Comparison of ENCODE assay signal across 1 cellular context in the genomic region with DNA sequence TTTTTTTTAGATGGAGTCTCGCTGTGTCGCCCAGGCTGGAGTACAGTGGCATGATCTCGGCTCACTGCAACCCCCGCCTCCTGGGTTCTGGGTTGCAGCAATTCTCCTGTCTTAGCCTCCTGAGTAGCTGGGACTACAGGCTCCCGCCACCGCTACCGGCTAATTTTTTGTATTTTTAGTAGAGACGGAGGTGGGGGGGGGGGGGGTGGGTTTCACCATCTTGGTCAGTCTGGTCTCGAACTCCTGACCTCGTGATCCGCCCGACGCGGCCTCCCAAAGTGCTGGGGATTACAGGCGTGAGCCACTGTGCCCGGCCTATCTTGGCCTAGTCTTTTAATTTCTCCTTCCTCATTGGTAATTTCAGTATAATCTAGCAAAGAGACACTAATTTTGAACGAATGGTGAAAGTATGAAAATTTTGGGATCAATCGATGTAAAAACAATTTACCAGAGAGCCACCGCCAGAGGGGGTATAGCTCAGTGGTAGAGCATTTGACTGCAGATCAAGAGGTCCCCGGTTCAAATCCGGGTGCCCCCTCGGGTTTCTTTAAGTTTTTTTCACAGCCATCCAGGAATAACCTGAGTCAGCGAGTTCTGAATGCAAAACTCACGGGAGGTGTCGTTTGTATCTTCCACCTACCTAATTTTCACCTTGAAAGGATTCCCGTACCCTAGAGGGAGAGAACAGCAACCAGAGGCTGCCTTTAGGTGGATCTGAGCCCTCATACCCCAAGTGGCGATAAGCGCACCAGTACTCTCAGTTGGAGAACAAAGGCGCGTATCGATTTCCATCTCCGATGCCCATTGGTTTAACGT.
TF ChIP-seq lines count a peak whose summit lies in the region.

No MANE protein-coding gene starts in this region.

TF ChIP-seq in HepG2, 621 proteins besides CTCF, POLR2A, EP300 and RAD21 (continued from another document and continues in another):
- TF ChIP-seq, protein P1, sequence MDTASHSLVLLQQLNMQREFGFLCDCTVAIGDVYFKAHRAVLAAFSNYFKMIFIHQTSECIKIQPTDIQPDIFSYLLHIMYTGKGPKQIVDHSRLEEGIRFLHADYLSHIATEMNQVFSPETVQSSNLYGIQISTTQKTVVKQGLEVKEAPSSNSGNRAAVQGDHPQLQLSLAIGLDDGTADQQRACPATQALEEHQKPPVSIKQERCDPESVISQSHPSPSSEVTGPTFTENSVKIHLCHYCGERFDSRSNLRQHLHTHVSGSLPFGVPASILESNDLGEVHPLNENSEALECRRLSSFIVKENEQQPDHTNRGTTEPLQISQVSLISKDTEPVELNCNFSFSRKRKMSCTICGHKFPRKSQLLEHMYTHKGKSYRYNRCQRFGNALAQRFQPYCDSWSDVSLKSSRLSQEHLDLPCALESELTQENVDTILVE (CRISPR knock-in tag; IDR thresholded peaks at IDR 0.05): no peak; the same call in 1 of the 2 replicates
- TF ChIP-seq SETDB1 (CRISPR knock-in tag; IDR thresholded peaks at IDR 0.05; ENCODE audit: borderline replicate concordance): no peak
- no peak for TF ChIP-seq NFE2 (CRISPR knock-in tag; IDR thresholded peaks at IDR 0.05)
- no peak for TF ChIP-seq ZNF562 (CRISPR knock-in tag; IDR thresholded peaks at IDR 0.05; ENCODE audit: borderline replicate concordance)
- TF ChIP-seq HNRNPH1 (optimal IDR thresholded peaks at IDR 0.05; ENCODE audit: low read depth, low read length): no peak
- no peak; the same call in 1 of the 2 replicates for TF ChIP-seq PPARG (CRISPR knock-in tag; conservative IDR thresholded peaks at IDR 0.05)
- no peak for TF ChIP-seq ZFP41 (CRISPR knock-in tag; IDR thresholded peaks at IDR 0.05; ENCODE audit: borderline replicate concordance)
- TF ChIP-seq, protein P2, sequence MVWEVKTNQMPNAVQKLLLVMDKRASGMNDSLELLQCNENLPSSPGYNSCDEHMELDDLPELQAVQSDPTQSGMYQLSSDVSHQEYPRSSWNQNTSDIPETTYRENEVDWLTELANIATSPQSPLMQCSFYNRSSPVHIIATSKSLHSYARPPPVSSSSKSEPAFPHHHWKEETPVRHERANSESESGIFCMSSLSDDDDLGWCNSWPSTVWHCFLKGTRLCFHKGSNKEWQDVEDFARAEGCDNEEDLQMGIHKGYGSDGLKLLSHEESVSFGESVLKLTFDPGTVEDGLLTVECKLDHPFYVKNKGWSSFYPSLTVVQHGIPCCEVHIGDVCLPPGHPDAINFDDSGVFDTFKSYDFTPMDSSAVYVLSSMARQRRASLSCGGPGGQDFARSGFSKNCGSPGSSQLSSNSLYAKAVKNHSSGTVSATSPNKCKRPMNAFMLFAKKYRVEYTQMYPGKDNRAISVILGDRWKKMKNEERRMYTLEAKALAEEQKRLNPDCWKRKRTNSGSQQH (CRISPR knock-in tag; IDR thresholded peaks at IDR 0.05; ENCODE audit: low read depth): no peak
- peak; percentile 70; the same call in 1 of the 2 replicates for TF ChIP-seq FOXC1 (CRISPR knock-in tag; IDR thresholded peaks at IDR 0.05; ENCODE audit: borderline replicate concordance)
- no peak for TF ChIP-seq MZF1 (CRISPR knock-in tag; IDR thresholded peaks at IDR 0.05; ENCODE audit: borderline replicate concordance)
- 0 out of 2 replicates have a peak, but pooled peaks have one; percentile 6 for TF ChIP-seq CREB1 (IDR thresholded peaks at IDR 0.05)
- peak; percentile 69 for TF ChIP-seq CREB1 (CRISPR knock-in tag; IDR thresholded peaks at IDR 0.05)
- TF ChIP-seq, protein P3, sequence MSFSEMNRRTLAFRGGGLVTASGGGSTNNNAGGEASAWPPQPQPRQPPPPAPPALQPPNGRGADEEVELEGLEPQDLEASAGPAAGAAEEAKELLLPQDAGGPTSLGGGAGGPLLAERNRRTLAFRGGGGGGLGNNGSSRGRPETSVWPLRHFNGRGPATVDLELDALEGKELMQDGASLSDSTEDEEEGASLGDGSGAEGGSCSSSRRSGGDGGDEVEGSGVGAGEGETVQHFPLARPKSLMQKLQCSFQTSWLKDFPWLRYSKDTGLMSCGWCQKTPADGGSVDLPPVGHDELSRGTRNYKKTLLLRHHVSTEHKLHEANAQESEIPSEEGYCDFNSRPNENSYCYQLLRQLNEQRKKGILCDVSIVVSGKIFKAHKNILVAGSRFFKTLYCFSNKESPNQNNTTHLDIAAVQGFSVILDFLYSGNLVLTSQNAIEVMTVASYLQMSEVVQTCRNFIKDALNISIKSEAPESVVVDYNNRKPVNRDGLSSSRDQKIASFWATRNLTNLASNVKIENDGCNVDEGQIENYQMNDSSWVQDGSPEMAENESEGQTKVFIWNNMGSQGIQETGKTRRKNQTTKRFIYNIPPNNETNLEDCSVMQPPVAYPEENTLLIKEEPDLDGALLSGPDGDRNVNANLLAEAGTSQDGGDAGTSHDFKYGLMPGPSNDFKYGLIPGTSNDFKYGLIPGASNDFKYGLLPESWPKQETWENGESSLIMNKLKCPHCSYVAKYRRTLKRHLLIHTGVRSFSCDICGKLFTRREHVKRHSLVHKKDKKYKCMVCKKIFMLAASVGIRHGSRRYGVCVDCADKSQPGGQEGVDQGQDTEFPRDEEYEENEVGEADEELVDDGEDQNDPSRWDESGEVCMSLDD (CRISPR knock-in tag; IDR thresholded peaks at IDR 0.05; ENCODE audit: borderline replicate concordance): peak; percentile 50; the same call in 1 of the 2 replicates
- 0 out of 2 replicates have a peak, but pooled peaks have one; percentile 46 for TF ChIP-seq MTF2 (CRISPR knock-in tag; IDR thresholded peaks at IDR 0.05; ENCODE audit: borderline replicate concordance)
- TF ChIP-seq, protein P4, sequence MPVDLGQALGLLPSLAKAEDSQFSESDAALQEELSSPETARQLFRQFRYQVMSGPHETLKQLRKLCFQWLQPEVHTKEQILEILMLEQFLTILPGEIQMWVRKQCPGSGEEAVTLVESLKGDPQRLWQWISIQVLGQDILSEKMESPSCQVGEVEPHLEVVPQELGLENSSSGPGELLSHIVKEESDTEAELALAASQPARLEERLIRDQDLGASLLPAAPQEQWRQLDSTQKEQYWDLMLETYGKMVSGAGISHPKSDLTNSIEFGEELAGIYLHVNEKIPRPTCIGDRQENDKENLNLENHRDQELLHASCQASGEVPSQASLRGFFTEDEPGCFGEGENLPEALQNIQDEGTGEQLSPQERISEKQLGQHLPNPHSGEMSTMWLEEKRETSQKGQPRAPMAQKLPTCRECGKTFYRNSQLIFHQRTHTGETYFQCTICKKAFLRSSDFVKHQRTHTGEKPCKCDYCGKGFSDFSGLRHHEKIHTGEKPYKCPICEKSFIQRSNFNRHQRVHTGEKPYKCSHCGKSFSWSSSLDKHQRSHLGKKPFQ (CRISPR knock-in tag; IDR thresholded peaks at IDR 0.05; ENCODE audit: insufficient replicate concordance): peak; percentile 74
- TF ChIP-seq RBAK (CRISPR knock-in tag; IDR thresholded peaks at IDR 0.05): no peak
- no peak for TF ChIP-seq GATAD1 (CRISPR knock-in tag; IDR thresholded peaks at IDR 0.05)
- no peak for TF ChIP-seq HOXD1 (CRISPR knock-in tag; IDR thresholded peaks at IDR 0.05)
- TF ChIP-seq CCAR2 (optimal IDR thresholded peaks at IDR 0.05; ENCODE audit: low read depth, low read length): peak; percentile 39
- no peak for TF ChIP-seq ZSCAN9 (CRISPR knock-in tag; IDR thresholded peaks at IDR 0.05; ENCODE audit: borderline replicate concordance)
- TF ChIP-seq, protein P5, sequence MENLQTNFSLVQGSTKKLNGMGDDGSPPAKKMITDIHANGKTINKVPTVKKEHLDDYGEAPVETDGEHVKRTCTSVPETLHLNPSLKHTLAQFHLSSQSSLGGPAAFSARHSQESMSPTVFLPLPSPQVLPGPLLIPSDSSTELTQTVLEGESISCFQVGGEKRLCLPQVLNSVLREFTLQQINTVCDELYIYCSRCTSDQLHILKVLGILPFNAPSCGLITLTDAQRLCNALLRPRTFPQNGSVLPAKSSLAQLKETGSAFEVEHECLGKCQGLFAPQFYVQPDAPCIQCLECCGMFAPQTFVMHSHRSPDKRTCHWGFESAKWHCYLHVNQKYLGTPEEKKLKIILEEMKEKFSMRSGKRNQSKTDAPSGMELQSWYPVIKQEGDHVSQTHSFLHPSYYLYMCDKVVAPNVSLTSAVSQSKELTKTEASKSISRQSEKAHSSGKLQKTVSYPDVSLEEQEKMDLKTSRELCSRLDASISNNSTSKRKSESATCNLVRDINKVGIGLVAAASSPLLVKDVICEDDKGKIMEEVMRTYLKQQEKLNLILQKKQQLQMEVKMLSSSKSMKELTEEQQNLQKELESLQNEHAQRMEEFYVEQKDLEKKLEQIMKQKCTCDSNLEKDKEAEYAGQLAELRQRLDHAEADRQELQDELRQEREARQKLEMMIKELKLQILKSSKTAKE (CRISPR knock-in tag; IDR thresholded peaks at IDR 0.05; ENCODE audit: borderline replicate concordance): no peak
- TF ChIP-seq ZKSCAN1 (IDR thresholded peaks at IDR 0.05; ENCODE audit: low read length): no peak; the same call in 1 of the 2 replicates
- TF ChIP-seq ZNF101 (CRISPR knock-in tag; IDR thresholded peaks at IDR 0.05; ENCODE audit: borderline replicate concordance, low read depth): no peak
- TF ChIP-seq FOXJ3 (CRISPR knock-in tag; IDR thresholded peaks at IDR 0.05; ENCODE audit: borderline replicate concordance): no peak
- TF ChIP-seq GATAD2A (CRISPR knock-in tag; IDR thresholded peaks at IDR 0.05): peak; percentile 50; the same call in 1 of the 2 replicates
- no peak for TF ChIP-seq HNRNPLL (IDR thresholded peaks at IDR 0.05; ENCODE audit: low read depth, low read length, poor library complexity, severe bottlenecking)
- peak; percentile 99 for TF ChIP-seq MAFF (IDR thresholded peaks at IDR 0.05; ENCODE audit: low read depth, low read length)
- TF ChIP-seq ZNF496 (CRISPR knock-in tag; IDR thresholded peaks at IDR 0.05; ENCODE audit: insufficient replicate concordance): no peak
- no peak for TF ChIP-seq AGO1 (IDR thresholded peaks at IDR 0.05; ENCODE audit: low read depth, low read length, poor library complexity, severe bottlenecking)
- TF ChIP-seq ZNF709 (CRISPR knock-in tag; IDR thresholded peaks at IDR 0.05): no peak
- no peak for TF ChIP-seq GPN1 (CRISPR knock-in tag; IDR thresholded peaks at IDR 0.05; ENCODE audit: borderline replicate concordance)
- TF ChIP-seq, protein P6, sequence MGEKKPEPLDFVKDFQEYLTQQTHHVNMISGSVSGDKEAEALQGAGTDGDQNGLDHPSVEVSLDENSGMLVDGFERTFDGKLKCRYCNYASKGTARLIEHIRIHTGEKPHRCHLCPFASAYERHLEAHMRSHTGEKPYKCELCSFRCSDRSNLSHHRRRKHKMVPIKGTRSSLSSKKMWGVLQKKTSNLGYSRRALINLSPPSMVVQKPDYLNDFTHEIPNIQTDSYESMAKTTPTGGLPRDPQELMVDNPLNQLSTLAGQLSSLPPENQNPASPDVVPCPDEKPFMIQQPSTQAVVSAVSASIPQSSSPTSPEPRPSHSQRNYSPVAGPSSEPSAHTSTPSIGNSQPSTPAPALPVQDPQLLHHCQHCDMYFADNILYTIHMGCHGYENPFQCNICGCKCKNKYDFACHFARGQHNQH (CRISPR knock-in tag; IDR thresholded peaks at IDR 0.05): peak; percentile 66
- TF ChIP-seq, protein P7, sequence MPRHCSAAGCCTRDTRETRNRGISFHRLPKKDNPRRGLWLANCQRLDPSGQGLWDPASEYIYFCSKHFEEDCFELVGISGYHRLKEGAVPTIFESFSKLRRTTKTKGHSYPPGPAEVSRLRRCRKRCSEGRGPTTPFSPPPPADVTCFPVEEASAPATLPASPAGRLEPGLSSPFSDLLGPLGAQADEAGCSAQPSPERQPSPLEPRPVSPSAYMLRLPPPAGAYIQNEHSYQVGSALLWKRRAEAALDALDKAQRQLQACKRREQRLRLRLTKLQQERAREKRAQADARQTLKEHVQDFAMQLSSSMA (CRISPR knock-in tag; IDR thresholded peaks at IDR 0.05): no peak
- no peak for TF ChIP-seq MED8 (CRISPR knock-in tag; IDR thresholded peaks at IDR 0.05; ENCODE audit: insufficient replicate concordance)
- TF ChIP-seq ZNF850 (CRISPR knock-in tag; conservative IDR thresholded peaks at IDR 0.05): no peak
- TF ChIP-seq CHCHD3 (CRISPR knock-in tag; IDR thresholded peaks at IDR 0.05): no peak
- TF ChIP-seq SSRP1 (CRISPR knock-in tag; IDR thresholded peaks at IDR 0.05): peak; percentile 97; the same call in 1 of the 2 replicates
- no peak for TF ChIP-seq TSC22D2 (CRISPR knock-in tag; IDR thresholded peaks at IDR 0.05; ENCODE audit: borderline replicate concordance)
- no peak for TF ChIP-seq ZNF724P (CRISPR knock-in tag; IDR thresholded peaks at IDR 0.05; ENCODE audit: borderline replicate concordance)
- no peak for TF ChIP-seq PCBP1 (IDR thresholded peaks at IDR 0.05; ENCODE audit: borderline replicate concordance, low read depth, low read length)
- TF ChIP-seq THAP11 (CRISPR knock-in tag; IDR thresholded peaks at IDR 0.05): peak; percentile 56; the same call in 1 of the 2 replicates
- TF ChIP-seq, protein P8, sequence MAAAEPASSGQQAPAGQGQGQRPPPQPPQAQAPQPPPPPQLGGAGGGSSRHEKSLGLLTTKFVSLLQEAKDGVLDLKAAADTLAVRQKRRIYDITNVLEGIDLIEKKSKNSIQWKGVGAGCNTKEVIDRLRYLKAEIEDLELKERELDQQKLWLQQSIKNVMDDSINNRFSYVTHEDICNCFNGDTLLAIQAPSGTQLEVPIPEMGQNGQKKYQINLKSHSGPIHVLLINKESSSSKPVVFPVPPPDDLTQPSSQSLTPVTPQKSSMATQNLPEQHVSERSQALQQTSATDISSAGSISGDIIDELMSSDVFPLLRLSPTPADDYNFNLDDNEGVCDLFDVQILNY (CRISPR knock-in tag; conservative IDR thresholded peaks at IDR 0.05): no peak
- no peak; the same call in 1 of the 2 replicates for TF ChIP-seq KLF15 (CRISPR knock-in tag; IDR thresholded peaks at IDR 0.05; ENCODE audit: borderline replicate concordance)
- TF ChIP-seq SRF (IDR thresholded peaks at IDR 0.05; ENCODE audit: low read depth, low read length): no peak
- TF ChIP-seq, protein P9, sequence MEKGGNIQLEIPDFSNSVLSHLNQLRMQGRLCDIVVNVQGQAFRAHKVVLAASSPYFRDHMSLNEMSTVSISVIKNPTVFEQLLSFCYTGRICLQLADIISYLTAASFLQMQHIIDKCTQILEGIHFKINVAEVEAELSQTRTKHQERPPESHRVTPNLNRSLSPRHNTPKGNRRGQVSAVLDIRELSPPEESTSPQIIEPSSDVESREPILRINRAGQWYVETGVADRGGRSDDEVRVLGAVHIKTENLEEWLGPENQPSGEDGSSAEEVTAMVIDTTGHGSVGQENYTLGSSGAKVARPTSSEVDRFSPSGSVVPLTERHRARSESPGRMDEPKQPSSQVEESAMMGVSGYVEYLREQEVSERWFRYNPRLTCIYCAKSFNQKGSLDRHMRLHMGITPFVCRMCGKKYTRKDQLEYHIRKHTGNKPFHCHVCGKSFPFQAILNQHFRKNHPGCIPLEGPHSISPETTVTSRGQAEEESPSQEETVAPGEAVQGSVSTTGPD (CRISPR knock-in tag; IDR thresholded peaks at IDR 0.05): no peak
- TF ChIP-seq STAG1 (CRISPR knock-in tag; IDR thresholded peaks at IDR 0.05): no peak; the same call in 1 of the 2 replicates
- peak; percentile 11 to 56; a peak in 1 of 4 replicates for TF ChIP-seq NR2F1 (CRISPR knock-in tag; IDR thresholded peaks at IDR 0.05)
- no peak for TF ChIP-seq ZC3H4 (CRISPR knock-in tag; IDR thresholded peaks at IDR 0.05; ENCODE audit: borderline replicate concordance)
- no peak for TF ChIP-seq PAX8 (CRISPR knock-in tag; IDR thresholded peaks at IDR 0.05; ENCODE audit: borderline replicate concordance)
- peak; percentile 99 for TF ChIP-seq ZNF24 (IDR thresholded peaks at IDR 0.05)
- no peak for TF ChIP-seq ZBTB20 (CRISPR knock-in tag; IDR thresholded peaks at IDR 0.05; ENCODE audit: borderline replicate concordance, low read depth)
